Comparison of ENCODE assay signal across 9 cellular contexts in genomic region chr22:23192133-23192532, GRCh38.
DNase-seq lines count a peak whose midpoint lies in the region; ATAC-seq and TF ChIP-seq lines count a peak whose summit lies in the region.
"Had no signal": no experiment of that assay in that cellular context is flagged by ENCODE, and none has a peak within 500 bp of the region (broad histone marks: within the 10 kb centered on the region; RNA-seq: fewer than 3 reads in every experiment).

No MANE protein-coding gene starts in this region.

- POLR2A ChIA-PET in RWPE1 (lab: Yijun Ruan, JAX; ENCODE audit: low non-redundant PET) = no interaction called here

- no peak for ATAC-seq in GM18909 (IDR thresholded peaks at IDR 0.05; ENCODE audit: poor library complexity, unreplicated experiment)

- peak overlapping the region; percentile 73 for H3K27ac ChIP-seq in RWPE1

- no peak for TF ChIP-seq CTCF in RWPE1 (conservative IDR thresholded peaks at IDR 0.05; ENCODE audit: low read depth)

- DNase-seq in COLO668 (lab: John Stamatoyannopoulos, UW; ENCODE audit: unreplicated experiment) (peak; percentile 90), NCI-H1092 (lab: John Stamatoyannopoulos, UW) (peak; percentile 48), RWPE1 (ENCODE audit: low spot score) (no peak), kidney tubule cell (ENCODE audit: low spot score) (peak; percentile 16), NOMO-1 treated with dmso at 0.1 percent for 144 hours (lab: John Stamatoyannopoulos, UW; ENCODE audit: unreplicated experiment) (no peak), D341Med (ENCODE audit: low spot score) (no peak)
- no peak for DNase-seq in effector CD8-positive, alpha-beta T cell (lab: John Stamatoyannopoulos, UW)
- DNase-seq: central memory CD4-positive, alpha-beta T cell had no signal

- CTCF ChIA-PET in RWPE1 (lab: Yijun Ruan, JAX) = no interaction called here

Comparison
In these comparisons a context has a peak if more than half of its experiments do, and no peak if none do; other contexts are left out.
1. DNase-seq: peak in COLO668 (single experiment), NCI-H1092 (single experiment) and kidney tubule cell (single experiment); none in RWPE1 (single experiment), NOMO-1 treated with dmso at 0.1 percent for 144 hours (single experiment), effector CD8-positive, alpha-beta T cell (single experiment) and D341Med (single experiment).